16 cellular contexts compared by ENCODE assay signal in genomic region chr5:124631874-124632550, GRCh38.
A peak's percentile ranks its signal among the peaks of the same experiment; 100 is the strongest.
DNase-seq lines count a peak whose midpoint lies in the region; ATAC-seq, FAIRE-seq and TF ChIP-seq lines count a peak whose summit lies in the region.
"Had no signal": no experiment of that assay in that cellular context is flagged by ENCODE, and none has a peak within 500 bp of the region (broad histone marks: within the 10 kb centered on the region; RNA-seq: fewer than 3 reads in every experiment).

No MANE protein-coding gene starts in this region.

- H3K27me3 ChIP-seq in HepG2 (ENCODE audit: control insufficient read depth in 1 of 2, insufficient read depth in 2 of 2, low read length in 2 of 2) (no peaks in the 10 kb centered on the region), right lobe of liver (no peaks in the 10 kb centered on the region)
- H3K27me3 ChIP-seq: adrenal gland had no signal

- TF ChIP-seq POLR2A in HepG2 (IDR thresholded peaks at IDR 0.05; ENCODE audit: insufficient read depth in 1 of 2, low read depth in 2 of 2, low read length in 2 of 2) = no peak
- TF ChIP-seq POLR2A in right lobe of liver (IDR thresholded peaks at IDR 0.05) = no peak

- TF ChIP-seq RAD21 in HepG2 (CRISPR knock-in tag; IDR thresholded peaks at IDR 0.05) = no peak

- TF ChIP-seq EP300 in HepG2 (IDR thresholded peaks at IDR 0.05; ENCODE audit: low read depth in 2 of 2, low read length in 2 of 2) (no peak), HepG2 (CRISPR knock-in tag; IDR thresholded peaks at IDR 0.05; ENCODE audit: borderline replicate concordance) (no peak)

- intact Hi-C loops in HepG2 (cut with micrococcal nuclease; ENCODE audit: unreplicated experiment) = no loop called here
- intact Hi-C loops in right lobe of liver (cut with DNase I) = no loop called here

- CTCF ChIA-PET in HepG2 (lab: Yijun Ruan, JAX; ENCODE audit: low intra/inter-chr PET ratio, low total read pairs) = no interaction called here

- no peak overlapping the region for H3K4me2 ChIP-seq in HepG2 (ENCODE audit: low read depth, low read length)

- no peak overlapping the region for H3K4me3 ChIP-seq in HepG2 (replicated peaks in 1 of 3; ENCODE audit: insufficient read depth in 1 of 3, low read depth in 2 of 3, low read length in 3 of 3)
- H3K4me3 ChIP-seq in right lobe of liver = no peak overlapping the region
- H3K4me3 ChIP-seq: adrenal gland, psoas muscle had no signal

- H3K9me3 ChIP-seq in HepG2 (ENCODE audit: low read length) (no peaks in the 10 kb centered on the region), right lobe of liver (no peaks in the 10 kb centered on the region)
- H3K9me3 ChIP-seq: adrenal gland, psoas muscle had no signal

- TF ChIP-seq CTCF in HepG2 (CRISPR knock-in tag; IDR thresholded peaks at IDR 0.05) (no peak), right lobe of liver (IDR thresholded peaks at IDR 0.05) (no peak)

- in situ Hi-C loops in HepG2 (cut with HindIII; ENCODE audit: extremely low pct_ligation_motif_present, low pct_unique_long_range_greater_than_20kb) = no loop called here

- POLR2A ChIA-PET in HepG2 (lab: Yijun Ruan, JAX) = no interaction called here

- no peaks in the 10 kb centered on the region for H3K79me2 ChIP-seq in HepG2 (ENCODE audit: insufficient read depth, low read length)

- BruUV-seq in HepG2 (replicated peaks; lab: Mats Ljungman, UMichigan) = no TSS peak

- H3K36me3 ChIP-seq in HepG2 (replicated peaks in 1 of 2; ENCODE audit: control insufficient read depth in 1 of 2, insufficient read depth in 2 of 2, low read length in 2 of 2) (no peaks in the 10 kb centered on the region), right lobe of liver (no peaks in the 10 kb centered on the region)
- H3K36me3 ChIP-seq: adrenal gland had no signal

- DNase-seq in HepG2 (ENCODE audit: low spot score) (no peak), right lobe of liver (no peak), RCC 7860 (ENCODE audit: low spot score) (peak; percentile 23), left kidney (ENCODE audit: low read depth, low spot score) (peak; percentile 17), DMS79 (lab: John Stamatoyannopoulos, UW) (no peak)
- no peak for DNase-seq in stimulated activated naive CD4-positive, alpha-beta T cell (lab: John Stamatoyannopoulos, UW)
- DNase-seq: activated CD4-positive, alpha-beta T cell treated with anti-CD3 and anti-CD28 coated beads, Interleukin-2, amount 50 U/mL, for 48 hours; activated T-cell treated with anti-CD3 and anti-CD28 coated beads, Interleukin-2, amount 50 U/mL, for 72 hours; adrenal gland; CD4-positive, alpha-beta T cell; H7; NCI-H1694 treated with DMSO at 0.1 percent for 48 hours; NCI-H526; psoas muscle had no signal

- ATAC-seq in HepG2 = no peak
- no peak for ATAC-seq in right lobe of liver
- no peak for ATAC-seq in HG03378 (IDR thresholded peaks at IDR 0.05; ENCODE audit: unreplicated experiment)
- no peak for ATAC-seq in GM19324 (IDR thresholded peaks at IDR 0.05; ENCODE audit: low FRiP score, unreplicated experiment)
- ATAC-seq: activated T-cell treated with anti-CD3 and anti-CD28 coated beads, Interleukin-2, amount 50 U/mL, for 72 hours; psoas muscle had no signal

- H3K4me1 ChIP-seq in HepG2 (ENCODE audit: insufficient read depth, low read length) (peaks cover 61% of the 10 kb centered on the region), right lobe of liver (peaks cover 0 to 2% (median 0%) of the 10 kb centered on the region in 4 donors)

- no peaks in the 10 kb centered on the region for H4K20me1 ChIP-seq in HepG2 (ENCODE audit: insufficient read depth, low read length)

- 60% methylated on average over 3 of the region's 3 CpGs for WGBS in HepG2 (ENCODE audit: low lambda C conversion rate)
- WGBS in right lobe of liver (ENCODE audit: insufficient coverage, low coverage, low lambda C conversion rate, missing lambda C conversion rate) = 69% methylated on average over 3 of the region's 3 CpGs

- FAIRE-seq in HepG2 (lab: Jason Lieb, UNC) (no peak), RCC 7860 (lab: Jason Lieb, UNC) (no peak)

- no peak overlapping the region for H2AFZ ChIP-seq in HepG2 (ENCODE audit: low read length)

- H3K9ac ChIP-seq in HepG2 (ENCODE audit: insufficient read depth, low read depth, low read length) = no peak overlapping the region

- H3K27ac ChIP-seq in HepG2 (ENCODE audit: extremely low read length, insufficient read depth, low read length) = no peak overlapping the region
- H3K27ac ChIP-seq in right lobe of liver = no peak overlapping the region
- H3K27ac ChIP-seq: adrenal gland, psoas muscle had no signal

TF ChIP-seq in HepG2, 621 proteins besides CTCF, POLR2A, EP300 and RAD21:
- TF ChIP-seq ZNF547 (CRISPR knock-in tag; IDR thresholded peaks at IDR 0.05) (no peak), TOPORS (CRISPR knock-in tag; IDR thresholded peaks at IDR 0.05) (no peak), MEF2D (CRISPR knock-in tag; IDR thresholded peaks at IDR 0.05) (no peak), DBP (CRISPR knock-in tag; IDR thresholded peaks at IDR 0.05; ENCODE audit: not compliant biosample characterization) (no peak), ZEB1 (IDR thresholded peaks at IDR 0.05; ENCODE audit: insufficient replicate concordance, low read depth) (no peak), TEAD3 (CRISPR knock-in tag; optimal IDR thresholded peaks at IDR 0.05; ENCODE audit: borderline replicate concordance) (peak; percentile 27), ATF7 (IDR thresholded peaks at IDR 0.05) (peak; percentile 28; the same call in 1 of the 2 replicates), ATF7 (CRISPR knock-in tag; IDR thresholded peaks at IDR 0.05) (no peak), HMG20A (CRISPR knock-in tag; IDR thresholded peaks at IDR 0.05; ENCODE audit: borderline replicate concordance) (no peak), NR1H2 (CRISPR knock-in tag; IDR thresholded peaks at IDR 0.05; ENCODE audit: borderline replicate concordance, low read depth) (no peak), JUND (CRISPR knock-in tag; IDR thresholded peaks at IDR 0.05) (no peak), ZNF207 (IDR thresholded peaks at IDR 0.05; ENCODE audit: borderline replicate concordance) (no peak), HDAC2 (CRISPR knock-in tag; IDR thresholded peaks at IDR 0.05) (no peak), FOXP1 (IDR thresholded peaks at IDR 0.05) (no peak), FOXP1 (CRISPR knock-in tag; IDR thresholded peaks at IDR 0.05) (no peak), TEAD2 (CRISPR knock-in tag; IDR thresholded peaks at IDR 0.05) (no peak)
- TF ChIP-seq, protein P1, sequence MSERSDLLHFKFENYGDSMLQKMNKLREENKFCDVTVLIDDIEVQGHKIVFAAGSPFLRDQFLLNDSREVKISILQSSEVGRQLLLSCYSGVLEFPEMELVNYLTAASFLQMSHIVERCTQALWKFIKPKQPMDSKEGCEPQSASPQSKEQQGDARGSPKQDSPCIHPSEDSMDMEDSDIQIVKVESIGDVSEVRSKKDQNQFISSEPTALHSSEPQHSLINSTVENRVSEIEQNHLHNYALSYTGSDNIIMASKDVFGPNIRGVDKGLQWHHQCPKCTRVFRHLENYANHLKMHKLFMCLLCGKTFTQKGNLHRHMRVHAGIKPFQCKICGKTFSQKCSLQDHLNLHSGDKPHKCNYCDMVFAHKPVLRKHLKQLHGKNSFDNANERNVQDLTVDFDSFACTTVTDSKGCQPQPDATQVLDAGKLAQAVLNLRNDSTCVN (CRISPR knock-in tag; IDR thresholded peaks at IDR 0.05; ENCODE audit: borderline replicate concordance) = no peak
- TF ChIP-seq, protein P2, sequence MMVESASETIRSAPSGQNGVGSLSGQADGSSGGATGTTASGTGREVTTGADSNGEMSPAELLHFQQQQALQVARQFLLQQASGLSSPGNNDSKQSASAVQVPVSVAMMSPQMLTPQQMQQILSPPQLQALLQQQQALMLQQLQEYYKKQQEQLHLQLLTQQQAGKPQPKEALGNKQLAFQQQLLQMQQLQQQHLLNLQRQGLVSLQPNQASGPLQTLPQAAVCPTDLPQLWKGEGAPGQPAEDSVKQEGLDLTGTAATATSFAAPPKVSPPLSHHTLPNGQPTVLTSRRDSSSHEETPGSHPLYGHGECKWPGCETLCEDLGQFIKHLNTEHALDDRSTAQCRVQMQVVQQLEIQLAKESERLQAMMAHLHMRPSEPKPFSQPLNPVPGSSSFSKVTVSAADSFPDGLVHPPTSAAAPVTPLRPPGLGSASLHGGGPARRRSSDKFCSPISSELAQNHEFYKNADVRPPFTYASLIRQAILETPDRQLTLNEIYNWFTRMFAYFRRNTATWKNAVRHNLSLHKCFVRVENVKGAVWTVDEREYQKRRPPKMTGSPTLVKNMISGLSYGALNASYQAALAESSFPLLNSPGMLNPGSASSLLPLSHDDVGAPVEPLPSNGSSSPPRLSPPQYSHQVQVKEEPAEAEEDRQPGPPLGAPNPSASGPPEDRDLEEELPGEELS (CRISPR knock-in tag; IDR thresholded peaks at IDR 0.05) = no peak
- TF ChIP-seq, protein P3, sequence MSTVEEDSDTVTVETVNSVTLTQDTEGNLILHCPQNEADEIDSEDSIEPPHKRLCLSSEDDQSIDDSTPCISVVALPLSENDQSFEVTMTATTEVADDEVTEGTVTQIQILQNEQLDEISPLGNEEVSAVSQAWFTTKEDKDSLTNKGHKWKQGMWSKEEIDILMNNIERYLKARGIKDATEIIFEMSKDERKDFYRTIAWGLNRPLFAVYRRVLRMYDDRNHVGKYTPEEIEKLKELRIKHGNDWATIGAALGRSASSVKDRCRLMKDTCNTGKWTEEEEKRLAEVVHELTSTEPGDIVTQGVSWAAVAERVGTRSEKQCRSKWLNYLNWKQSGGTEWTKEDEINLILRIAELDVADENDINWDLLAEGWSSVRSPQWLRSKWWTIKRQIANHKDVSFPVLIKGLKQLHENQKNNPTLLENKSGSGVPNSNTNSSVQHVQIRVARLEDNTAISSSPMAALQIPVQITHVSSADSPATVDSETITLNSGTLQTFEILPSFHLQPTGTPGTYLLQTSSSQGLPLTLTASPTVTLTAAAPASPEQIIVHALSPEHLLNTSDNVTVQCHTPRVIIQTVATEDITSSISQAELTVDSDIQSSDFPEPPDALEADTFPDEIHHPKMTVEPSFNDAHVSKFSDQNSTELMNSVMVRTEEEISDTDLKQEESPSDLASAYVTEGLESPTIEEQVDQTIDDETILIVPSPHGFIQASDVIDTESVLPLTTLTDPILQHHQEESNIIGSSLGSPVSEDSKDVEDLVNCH (CRISPR knock-in tag; IDR thresholded peaks at IDR 0.05) = no peak

Comparison
In these comparisons a context has a peak if more than half of its experiments do, and no peak if none do; other contexts are left out.
1. DNase-seq: peak in RCC 7860 (single experiment) and left kidney (single experiment); none in HepG2 (single experiment), right lobe of liver (0 of 3), stimulated activated naive CD4-positive, alpha-beta T cell (0 of 6) and DMS79 (single experiment).